25 cellular contexts compared by ENCODE assay signal in genomic region chr10:5544216-5544805, GRCh38. TPM values are rescaled to one million over a fixed set of nuclear protein-coding genes. Genes with fewer than 3 reads are reported as not detected.
A peak's percentile ranks its signal among the peaks of the same experiment; 100 is the strongest.
DNase-seq lines count a peak whose midpoint lies in the region; ATAC-seq, FAIRE-seq and TF ChIP-seq lines count a peak whose summit lies in the region.
"Had no signal": no experiment of that assay in that cellular context is flagged by ENCODE, and none has a peak within 500 bp of the region (broad histone marks: within the 10 kb centered on the region; RNA-seq: fewer than 3 reads in every experiment).

No MANE protein-coding gene starts in this region.

- H3K4me3 ChIP-seq in bronchial epithelial cell (ENCODE audit: low read depth, low read length) (no peak overlapping the region), lower lobe of right lung (no peak overlapping the region), upper lobe of right lung (no peak overlapping the region)
- H3K4me3 ChIP-seq: BLaER1 treated with 17β-estradiol and CSF1 and Interleukin-3, amounts not matched to agents 10 nM and 100 nM; skin epidermis had no signal

- H3K36me3 ChIP-seq in bronchial epithelial cell (ENCODE audit: control insufficient read depth, insufficient read depth, low read length) (no peaks in the 10 kb centered on the region), lower lobe of right lung (no peaks in the 10 kb centered on the region), upper lobe of right lung (no peaks in the 10 kb centered on the region)
- H3K36me3 ChIP-seq: BLaER1 treated with 17β-estradiol and CSF1 and Interleukin-3, amounts not matched to agents 10 nM and 100 nM had no signal

- H3K9me3 ChIP-seq in lower lobe of right lung: peaks cover 8% of the 10 kb centered on the region
- no peaks in the 10 kb centered on the region for H3K9me3 ChIP-seq in upper lobe of right lung

- no peaks in the 10 kb centered on the region for H3K27me3 ChIP-seq in bronchial epithelial cell (ENCODE audit: control insufficient read depth, insufficient read depth, low read length)
- no peaks in the 10 kb centered on the region for H3K27me3 ChIP-seq in lower lobe of right lung (ENCODE audit: low read depth)
- H3K27me3 ChIP-seq in upper lobe of right lung: no peaks in the 10 kb centered on the region
- H3K27me3 ChIP-seq: BLaER1 treated with 17β-estradiol and CSF1 and Interleukin-3, amounts not matched to agents 10 nM and 100 nM had no signal

- TF ChIP-seq CTCF in bronchial epithelial cell (IDR thresholded peaks at IDR 0.05; ENCODE audit: insufficient read depth, low read length, severe bottlenecking) (no peak), lower lobe of right lung (IDR thresholded peaks at IDR 0.05) (no peak), upper lobe of right lung (IDR thresholded peaks at IDR 0.05) (no peak)

- intact Hi-C loops in lower lobe of right lung (cut with DNase I) (no loop called here), upper lobe of right lung (cut with DNase I) (no loop called here)

- DNase-seq in SIG-M5 treated with dmso at 0.1 percent for 504 hours (lab: John Stamatoyannopoulos, UW; ENCODE audit: unreplicated experiment) (peak; percentile 71), SIG-M5 (lab: John Stamatoyannopoulos, UW) (no peak), bronchial epithelial cell (ENCODE audit: low read depth) (peak; percentile 76), lower lobe of right lung (peak; percentile 40), upper lobe of right lung (peak; percentile 26), NCI-H510A treated with DMSO at 0.1 percent for 48 hours (lab: John Stamatoyannopoulos, UW) (no peak)
- DNase-seq: activated CD4-positive, alpha-beta T cell treated with anti-CD3 and anti-CD28 coated beads, Interleukin-2, amount 50 U/mL, for 48 hours; activated naive CD4-positive, alpha-beta T cell treated with Interleukin-2 at 50 U/mL for 16 hours; activated T-cell treated with anti-CD3 and anti-CD28 coated beads for 4 hours; cortex of kidney; Karpas-422; naive thymus-derived CD4-positive, alpha-beta T cell; NCI-H1417 treated with DMSO at 0.1 percent for 48 hours; NCI-H774; stimulated activated CD4-positive, alpha-beta T cell treated with anti-CD3 and anti-CD28 coated beads, Interleukin-4, amount 100 ng/mL, for 24 hours; SW 1271 had no signal

- H3K4me1 ChIP-seq in lower lobe of right lung: peaks cover 42% of the 10 kb centered on the region
- H3K4me1 ChIP-seq in upper lobe of right lung: peaks cover 39% of the 10 kb centered on the region
- H3K4me1 ChIP-seq: parathyroid adenoma had no signal

- peak; percentile 93 for FAIRE-seq in bronchial epithelial cell (lab: Jason Lieb, UNC)

- ATAC-seq in lower lobe of right lung (no peak), upper lobe of right lung (peak; percentile 19), GM21717 (IDR thresholded peaks at IDR 0.05; ENCODE audit: unreplicated experiment) (no peak), HG03432 (IDR thresholded peaks at IDR 0.05; ENCODE audit: unreplicated experiment) (no peak)
- ATAC-seq: naive thymus-derived CD4-positive, alpha-beta T cell had no signal

- no peak overlapping the region for H3K27ac ChIP-seq in lower lobe of right lung
- no peak overlapping the region for H3K27ac ChIP-seq in upper lobe of right lung
- H3K27ac ChIP-seq: BLaER1 treated with 17β-estradiol and CSF1 and Interleukin-3, amounts not matched to agents 10 nM and 100 nM; parathyroid adenoma had no signal

RNA-seq across cellular contexts. Expression of gene CALML3, which starts 19.6 kb away (rescaled TPM):
- total RNA-seq in bronchial epithelial cell: 0.53 and 1.0 TPM in 2 replicates
- not detected for total RNA-seq in lower lobe of right lung
- not detected for total RNA-seq in upper lobe of right lung
- total RNA-seq: A172; epithelial cell of proximal tubule; naive thymus-derived CD4-positive, alpha-beta T cell; RPMI7951; subcutaneous adipose tissue had no signal

RNA-seq across cellular contexts. Expression of gene CALML5, which starts 44.9 kb away (rescaled TPM):
- 0.79 and 4.4 TPM in 2 replicates for total RNA-seq in bronchial epithelial cell
- not detected for total RNA-seq in lower lobe of right lung
- not detected for total RNA-seq in upper lobe of right lung
- total RNA-seq: A172; epithelial cell of proximal tubule; naive thymus-derived CD4-positive, alpha-beta T cell; RPMI7951; subcutaneous adipose tissue had no signal

Comparison
In these comparisons a context has a peak if more than half of its experiments do, and no peak if none do; other contexts are left out.
1. DNase-seq: peak in SIG-M5 treated with dmso at 0.1 percent for 504 hours (single experiment), bronchial epithelial cell (single experiment), lower lobe of right lung (single experiment) and upper lobe of right lung (single experiment); none in SIG-M5 (single experiment) and NCI-H510A treated with DMSO at 0.1 percent for 48 hours (single experiment).